Comparison of ENCODE assay signal across 8 cellular contexts in the genomic region with DNA sequence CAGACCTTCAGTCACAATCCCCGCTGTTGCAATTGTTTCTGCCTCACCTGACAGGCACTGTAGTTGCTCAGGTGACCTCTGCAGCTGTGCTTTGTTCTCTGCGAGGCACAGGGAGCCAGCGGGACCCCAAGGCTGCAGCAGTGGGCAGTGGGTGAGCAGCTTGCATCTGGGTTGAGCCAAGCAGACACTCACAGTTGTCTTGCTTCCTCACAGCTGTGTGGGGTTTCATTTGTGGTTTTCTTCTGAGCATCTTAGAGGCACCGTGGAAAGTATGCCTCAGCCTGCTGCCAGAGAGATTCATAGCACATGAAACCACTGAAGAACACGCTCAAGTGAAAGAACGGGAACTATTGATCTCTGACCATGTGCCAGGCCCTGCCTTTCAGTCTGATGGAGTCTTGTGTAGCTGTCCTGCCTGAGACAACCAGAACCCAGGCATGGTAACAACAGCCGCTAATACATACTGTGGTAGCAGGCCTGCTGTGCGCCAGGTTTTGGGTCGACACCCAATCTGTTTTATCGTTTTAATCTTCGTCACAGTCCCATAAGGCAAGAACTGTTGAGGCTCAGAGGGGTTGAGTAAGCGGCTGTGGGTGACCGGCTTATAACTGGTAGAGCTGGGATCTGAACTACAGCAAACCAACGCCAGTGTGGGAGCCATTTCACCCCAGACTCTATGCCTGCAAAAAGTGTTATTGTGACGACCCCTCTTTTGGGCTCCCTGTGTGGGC.
DNase-seq lines count a peak whose midpoint lies in the region; ATAC-seq and TF ChIP-seq lines count a peak whose summit lies in the region.

No MANE protein-coding gene starts in this region.

- no peaks in the 10 kb centered on the region for H3K27me3 ChIP-seq in GM06990 (replicated peaks; ENCODE audit: control insufficient read depth, insufficient read depth, low read length)
- H3K27me3 ChIP-seq in layer of hippocampus (ENCODE audit: control insufficient read depth, insufficient read depth, low read length), result no peaks in the 10 kb centered on the region

- peak overlapping the region; percentile 83 for H3K4me3 Mint-ChIP-seq in activated naive CD4-positive, alpha-beta T cell treated with anti-CD3 and anti-CD28 coated beads, Interleukin-2, amount 10 ng/mL, durations not matched to agents 7 days and 5 days

- peak; percentile 70 for DNase-seq in GM06990 (ENCODE audit: extremely low read depth, insufficient read length)
- DNase-seq in OCI-M1 (lab: John Stamatoyannopoulos, UW), result peak; percentile 47
- DNase-seq in activated naive CD4-positive, alpha-beta T cell treated with anti-CD3 and anti-CD28 coated beads, Interleukin-2, amount 10 ng/mL, durations not matched to agents 7 days and 5 days, result peak; percentile 82
- peak; percentile 47 to 87 for DNase-seq in stimulated activated CD4-positive, alpha-beta T cell treated with anti-CD3 and anti-CD28 coated beads, Interleukin-4, amount 100 ng/mL, for 4 hours
- DNase-seq in NCI-H226, result no peak
- DNase-seq in NCI-H748 treated with DMSO at 0.1 percent for 48 hours (lab: John Stamatoyannopoulos, UW), result no peak

- no peaks in the 10 kb centered on the region for H3K27me3 Mint-ChIP-seq in activated naive CD4-positive, alpha-beta T cell treated with anti-CD3 and anti-CD28 coated beads, Interleukin-2, amount 10 ng/mL, durations not matched to agents 7 days and 5 days

- peak overlapping the region; percentile 96 for H3K27ac Mint-ChIP-seq in activated naive CD4-positive, alpha-beta T cell treated with anti-CD3 and anti-CD28 coated beads, Interleukin-2, amount 10 ng/mL, durations not matched to agents 7 days and 5 days

- H3K27ac ChIP-seq in layer of hippocampus (ENCODE audit: low read depth, low read length), result peak overlapping the region; percentile 82

- H3K4me3 ChIP-seq in GM06990 (replicated peaks; ENCODE audit: low read depth, low read length), result no peak overlapping the region

- no peaks in the 10 kb centered on the region for H3K36me3 Mint-ChIP-seq in activated naive CD4-positive, alpha-beta T cell treated with anti-CD3 and anti-CD28 coated beads, Interleukin-2, amount 10 ng/mL, durations not matched to agents 7 days and 5 days

- H3K36me3 ChIP-seq in GM06990 (ENCODE audit: control insufficient read depth, insufficient read depth, low read length), result no peaks in the 10 kb centered on the region

- peaks cover 53% of the 10 kb centered on the region for H3K4me1 Mint-ChIP-seq in activated naive CD4-positive, alpha-beta T cell treated with anti-CD3 and anti-CD28 coated beads, Interleukin-2, amount 10 ng/mL, durations not matched to agents 7 days and 5 days

- H3K9me3 Mint-ChIP-seq in activated naive CD4-positive, alpha-beta T cell treated with anti-CD3 and anti-CD28 coated beads, Interleukin-2, amount 10 ng/mL, durations not matched to agents 7 days and 5 days, result no peaks in the 10 kb centered on the region

- ATAC-seq in HG02642 (IDR thresholded peaks at IDR 0.05; ENCODE audit: poor library complexity, unreplicated experiment), result peak; percentile 96

- CTCF ChIA-PET in activated naive CD4-positive, alpha-beta T cell treated with anti-CD3 and anti-CD28 coated beads, Interleukin-2, amount 10 ng/mL, durations not matched to agents 7 days and 5 days (lab: Charles Lee), result interaction anchor here (1.0 to 1.6 kb wide), 4 partner anchors 9 to 80 kb away, joined by 3 to 10 read pairs (median 4); a partner anchor contains a TSS

- TF ChIP-seq CTCF in GM06990 (IDR thresholded peaks at IDR 0.05; ENCODE audit: insufficient read depth, low read length, poor library complexity, severe bottlenecking), result no peak

Comparison
In these comparisons a context has a peak if more than half of its experiments do, and no peak if none do; other contexts are left out.
1. DNase-seq: peak in GM06990 (single experiment), OCI-M1 (single experiment), activated naive CD4-positive, alpha-beta T cell treated with anti-CD3 and anti-CD28 coated beads, Interleukin-2, amount 10 ng/mL, durations not matched to agents 7 days and 5 days (single experiment) and stimulated activated CD4-positive, alpha-beta T cell treated with anti-CD3 and anti-CD28 coated beads, Interleukin-4, amount 100 ng/mL, for 4 hours (2 of 2); none in NCI-H226 (single experiment) and NCI-H748 treated with DMSO at 0.1 percent for 48 hours (single experiment).